1 cellular context compared by ENCODE assay signal in the genomic region with DNA sequence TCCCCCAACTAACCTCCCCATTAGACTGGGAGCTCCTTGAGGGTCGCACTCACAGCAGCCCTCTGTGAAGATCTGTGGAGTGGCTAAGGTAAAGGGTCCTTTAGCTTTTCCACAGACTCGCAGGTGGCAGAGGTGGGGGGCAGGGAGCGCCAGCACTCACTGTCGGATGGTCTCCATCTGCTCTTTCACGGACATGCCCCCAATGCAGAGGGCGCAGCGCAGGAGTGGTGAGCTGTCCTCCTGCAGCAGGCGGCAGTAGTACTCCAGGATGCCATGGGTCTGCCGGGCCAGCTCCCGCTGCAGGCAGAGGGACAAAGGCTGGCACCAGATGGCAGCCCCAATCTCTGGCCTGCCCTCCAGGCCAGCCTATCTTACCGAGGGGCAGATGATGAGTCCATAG.
TF ChIP-seq lines count a peak whose summit lies in the region.

No MANE protein-coding gene starts in this region.

TF ChIP-seq in K562, 482 proteins besides CTCF, POLR2A, EP300 and RAD21:
- no peak for TF ChIP-seq HNRNPH1 (optimal IDR thresholded peaks at IDR 0.05; ENCODE audit: low read depth, low read length)
- TF ChIP-seq POLR2G (IDR thresholded peaks at IDR 0.05; ENCODE audit: low read depth, low read length) = peak; percentile 29; the same call in 1 of the 2 replicates
- TF ChIP-seq RBFOX2 (IDR thresholded peaks at IDR 0.05; ENCODE audit: low read depth, low read length) = peak; percentile 58
